2 cellular contexts compared by ENCODE assay signal in the genomic region with DNA sequence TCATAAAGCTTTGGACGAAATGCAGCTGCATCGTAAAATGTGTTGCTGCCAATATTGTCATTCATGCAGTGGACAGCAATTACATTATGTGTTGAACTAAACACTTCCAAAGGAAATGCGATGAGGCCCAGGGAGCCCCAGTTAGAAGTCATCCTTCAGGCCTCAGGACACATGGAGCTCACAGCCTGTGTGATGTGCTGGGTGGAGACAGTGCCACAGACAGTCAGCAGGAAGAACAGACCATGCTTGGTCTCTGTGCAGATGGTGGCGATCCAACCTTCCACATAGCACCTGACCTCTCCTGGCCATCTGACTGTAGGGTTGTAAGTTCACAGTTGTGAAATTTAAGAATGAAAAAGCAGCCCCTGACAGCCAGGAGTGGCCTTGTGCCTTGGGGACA.
TF ChIP-seq lines count a peak whose summit lies in the region.

No MANE protein-coding gene starts in this region.

TF ChIP-seq in SK-N-SH, 30 proteins besides CTCF, POLR2A, EP300 and RAD21:
- no peak for TF ChIP-seq MXI1 (IDR thresholded peaks at IDR 0.05; ENCODE audit: low read depth, low read length)
- TF ChIP-seq RFX5 (IDR thresholded peaks at IDR 0.05; ENCODE audit: low read length): no peak
- no peak for TF ChIP-seq RXRA (IDR thresholded peaks at IDR 0.05; ENCODE audit: borderline replicate concordance, low read depth)
- no peak for TF ChIP-seq SMC3 (IDR thresholded peaks at IDR 0.05; ENCODE audit: low read depth, low read length)
- TF ChIP-seq EZH2phosphoT487 (IDR thresholded peaks at IDR 0.05; ENCODE audit: borderline replicate concordance, low read depth): no peak
- TF ChIP-seq MEF2A (IDR thresholded peaks at IDR 0.05; ENCODE audit: borderline replicate concordance, low read depth): no peak
- no peak for TF ChIP-seq TCF12 (IDR thresholded peaks at IDR 0.05)
- no peak for TF ChIP-seq RCOR1 (IDR thresholded peaks at IDR 0.05; ENCODE audit: low read length)
- TF ChIP-seq POLR2AphosphoS5 (IDR thresholded peaks at IDR 0.05; ENCODE audit: low read depth, low read length): no peak
- no peak for TF ChIP-seq IRF3 (IDR thresholded peaks at IDR 0.05; ENCODE audit: low read depth, low read length)
- no peak for TF ChIP-seq FOXJ3 (CRISPR knock-in tag; IDR thresholded peaks at IDR 0.05)
- no peak for TF ChIP-seq TEAD4 (IDR thresholded peaks at IDR 0.05; ENCODE audit: borderline replicate concordance, insufficient read depth)
- TF ChIP-seq SIN3A (IDR thresholded peaks at IDR 0.05; ENCODE audit: borderline replicate concordance, low read depth, low read length): no peak
- TF ChIP-seq, protein P1, sequence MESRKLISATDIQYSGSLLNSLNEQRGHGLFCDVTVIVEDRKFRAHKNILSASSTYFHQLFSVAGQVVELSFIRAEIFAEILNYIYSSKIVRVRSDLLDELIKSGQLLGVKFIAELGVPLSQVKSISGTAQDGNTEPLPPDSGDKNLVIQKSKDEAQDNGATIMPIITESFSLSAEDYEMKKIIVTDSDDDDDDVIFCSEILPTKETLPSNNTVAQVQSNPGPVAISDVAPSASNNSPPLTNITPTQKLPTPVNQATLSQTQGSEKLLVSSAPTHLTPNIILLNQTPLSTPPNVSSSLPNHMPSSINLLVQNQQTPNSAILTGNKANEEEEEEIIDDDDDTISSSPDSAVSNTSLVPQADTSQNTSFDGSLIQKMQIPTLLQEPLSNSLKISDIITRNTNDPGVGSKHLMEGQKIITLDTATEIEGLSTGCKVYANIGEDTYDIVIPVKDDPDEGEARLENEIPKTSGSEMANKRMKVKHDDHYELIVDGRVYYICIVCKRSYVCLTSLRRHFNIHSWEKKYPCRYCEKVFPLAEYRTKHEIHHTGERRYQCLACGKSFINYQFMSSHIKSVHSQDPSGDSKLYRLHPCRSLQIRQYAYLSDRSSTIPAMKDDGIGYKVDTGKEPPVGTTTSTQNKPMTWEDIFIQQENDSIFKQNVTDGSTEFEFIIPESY (IDR thresholded peaks at IDR 0.05; ENCODE audit: borderline replicate concordance, low read depth): no peak
- no peak for TF ChIP-seq GABPA (IDR thresholded peaks at IDR 0.05; ENCODE audit: low read depth)
- TF ChIP-seq, protein P2, sequence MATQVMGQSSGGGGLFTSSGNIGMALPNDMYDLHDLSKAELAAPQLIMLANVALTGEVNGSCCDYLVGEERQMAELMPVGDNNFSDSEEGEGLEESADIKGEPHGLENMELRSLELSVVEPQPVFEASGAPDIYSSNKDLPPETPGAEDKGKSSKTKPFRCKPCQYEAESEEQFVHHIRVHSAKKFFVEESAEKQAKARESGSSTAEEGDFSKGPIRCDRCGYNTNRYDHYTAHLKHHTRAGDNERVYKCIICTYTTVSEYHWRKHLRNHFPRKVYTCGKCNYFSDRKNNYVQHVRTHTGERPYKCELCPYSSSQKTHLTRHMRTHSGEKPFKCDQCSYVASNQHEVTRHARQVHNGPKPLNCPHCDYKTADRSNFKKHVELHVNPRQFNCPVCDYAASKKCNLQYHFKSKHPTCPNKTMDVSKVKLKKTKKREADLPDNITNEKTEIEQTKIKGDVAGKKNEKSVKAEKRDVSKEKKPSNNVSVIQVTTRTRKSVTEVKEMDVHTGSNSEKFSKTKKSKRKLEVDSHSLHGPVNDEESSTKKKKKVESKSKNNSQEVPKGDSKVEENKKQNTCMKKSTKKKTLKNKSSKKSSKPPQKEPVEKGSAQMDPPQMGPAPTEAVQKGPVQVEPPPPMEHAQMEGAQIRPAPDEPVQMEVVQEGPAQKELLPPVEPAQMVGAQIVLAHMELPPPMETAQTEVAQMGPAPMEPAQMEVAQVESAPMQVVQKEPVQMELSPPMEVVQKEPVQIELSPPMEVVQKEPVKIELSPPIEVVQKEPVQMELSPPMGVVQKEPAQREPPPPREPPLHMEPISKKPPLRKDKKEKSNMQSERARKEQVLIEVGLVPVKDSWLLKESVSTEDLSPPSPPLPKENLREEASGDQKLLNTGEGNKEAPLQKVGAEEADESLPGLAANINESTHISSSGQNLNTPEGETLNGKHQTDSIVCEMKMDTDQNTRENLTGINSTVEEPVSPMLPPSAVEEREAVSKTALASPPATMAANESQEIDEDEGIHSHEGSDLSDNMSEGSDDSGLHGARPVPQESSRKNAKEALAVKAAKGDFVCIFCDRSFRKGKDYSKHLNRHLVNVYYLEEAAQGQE (IDR thresholded peaks at IDR 0.05; ENCODE audit: low read depth, low read length): no peak

TF ChIP-seq in SK-N-SH treated with all-trans-retinoic acid at 6 μM for 48 hours, 23 proteins besides CTCF, POLR2A, EP300 and RAD21:
- TF ChIP-seq ARNTL (CRISPR knock-in tag; IDR thresholded peaks at IDR 0.05; ENCODE audit: borderline replicate concordance, low read depth): no peak
TF ChIP-seq in SK-N-SH treated with all-trans-retinoic acid at 6 μM for 48 hours: peak in this region for 0.
